In genomic region chr5:33857037-33857436, GRCh38 we compare ENCODE assay signal across 13 cellular contexts.
DNase-seq lines count a peak whose midpoint lies in the region; ATAC-seq and FAIRE-seq lines count a peak whose summit lies in the region.
"Had no signal": no experiment of that assay in that cellular context is flagged by ENCODE, and none has a peak within 500 bp of the region (broad histone marks: within the 10 kb centered on the region; RNA-seq: fewer than 3 reads in every experiment).

No MANE protein-coding gene starts in this region.

- FAIRE-seq in GM18507 (lab: Jason Lieb, UNC), result peak; percentile 74

- ATAC-seq in GM19351 (IDR thresholded peaks at IDR 0.05; ENCODE audit: unreplicated experiment), result peak; percentile 88
- peak; percentile 83 for ATAC-seq in HG02798 (IDR thresholded peaks at IDR 0.05; ENCODE audit: poor library complexity, unreplicated experiment)
- peak; percentile 85 for ATAC-seq in HG03520 (IDR thresholded peaks at IDR 0.05; ENCODE audit: unreplicated experiment)
- ATAC-seq: left ventricle myocardium superior; naive thymus-derived CD4-positive, alpha-beta T cell had no signal

- DNase-seq in GM18507 (ENCODE audit: extremely low spot score, insufficient read length, low read depth) (no peak), LoVo (ENCODE audit: low spot score) (no peak), SW 1271 (lab: John Stamatoyannopoulos, UW) (no peak), NK-92 (lab: John Stamatoyannopoulos, UW; ENCODE audit: unreplicated experiment) (no peak), pons (ENCODE audit: low spot score) (no peak)
- DNase-seq: hypothalamus; left ventricle myocardium superior; naive thymus-derived CD4-positive, alpha-beta T cell; SIG-M5; transverse colon had no signal
